17 cellular contexts compared by ENCODE assay signal in the genomic region with DNA sequence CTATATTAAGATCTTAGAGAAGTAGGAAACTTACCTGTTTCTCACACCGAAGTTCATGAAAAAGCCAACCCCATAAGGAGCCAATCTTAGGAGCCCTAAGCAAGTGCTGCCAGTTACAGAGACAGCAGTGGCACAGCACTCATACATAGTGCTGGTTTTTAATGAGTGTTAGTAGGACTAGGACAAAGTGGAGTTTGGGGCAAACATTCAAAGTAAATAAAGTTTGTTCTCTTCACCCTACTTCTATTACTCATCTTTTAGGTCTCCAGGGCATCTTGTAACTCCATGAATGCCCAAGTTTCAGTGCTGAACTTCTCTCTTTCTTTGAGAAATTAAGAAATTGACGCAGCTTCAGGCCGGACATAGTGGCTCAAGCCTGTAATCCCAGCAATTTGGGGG.
"Had no signal": no experiment of that assay in that cellular context is flagged by ENCODE, and none has a peak within 500 bp of the region (broad histone marks: within the 10 kb centered on the region; RNA-seq: fewer than 3 reads in every experiment).

No MANE protein-coding gene starts in this region.

- H3K9me3 Mint-ChIP-seq: activated B cell treated with CpG ODN at 0.5 μM for 24 hours; activated naive CD4-positive, alpha-beta T cell treated with anti-CD3 and anti-CD28 coated beads for 36 hours; activated T-helper 17 cell treated with anti-CD3 and anti-CD28 coated beads, Interleukin-2, amount 50 U/mL, for 72 hours; nephron progenitor cell; stimulated activated naive CD8-positive, alpha-beta T cell treated with anti-CD3 and anti-CD28 coated beads, Interleukin-15, amount 100 ng/mL, for 72 hours had no signal

- H3K4me3 ChIP-seq: colonic mucosa, esophagus muscularis mucosa, heart left ventricle, prostate gland, smooth muscle cell, testis had no signal

- H3K27ac ChIP-seq: colonic mucosa, prostate gland, testis had no signal

- H3K4me3 Mint-ChIP-seq: activated naive CD4-positive, alpha-beta T cell treated with anti-CD3 and anti-CD28 coated beads for 36 hours; activated T-helper 17 cell treated with anti-CD3 and anti-CD28 coated beads, Interleukin-2, amount 50 U/mL, for 72 hours; immature natural killer cell; nephron progenitor cell had no signal

- ATAC-seq: activated T-helper 17 cell treated with anti-CD3 and anti-CD28 coated beads, Interleukin-2, amount 50 U/mL, for 72 hours; heart left ventricle; right cardiac atrium had no signal

- H3K9me3 ChIP-seq: colonic mucosa, esophagus muscularis mucosa, heart left ventricle, prostate gland, testis had no signal

- H3K36me3 Mint-ChIP-seq: immature natural killer cell had no signal

- H3K4me1 Mint-ChIP-seq: nephron progenitor cell had no signal

- H3K36me3 ChIP-seq: colonic mucosa, esophagus muscularis mucosa, heart left ventricle, prostate gland had no signal

- H3K4me1 ChIP-seq: colonic mucosa, prostate gland had no signal

- H3K27ac Mint-ChIP-seq: activated B cell treated with CpG ODN at 0.5 μM for 24 hours; activated T-helper 17 cell treated with anti-CD3 and anti-CD28 coated beads, Interleukin-2, amount 50 U/mL, for 72 hours; nephron progenitor cell had no signal

- H3K27me3 Mint-ChIP-seq: activated B cell treated with CpG ODN at 0.5 μM for 24 hours; stimulated activated naive CD8-positive, alpha-beta T cell treated with anti-CD3 and anti-CD28 coated beads, Interleukin-15, amount 100 ng/mL, for 72 hours had no signal

- DNase-seq: activated B cell treated with CpG ODN at 0.5 μM for 24 hours; activated naive CD4-positive, alpha-beta T cell treated with anti-CD3 and anti-CD28 coated beads for 36 hours; central memory CD4-positive, alpha-beta T cell; colonic mucosa; heart left ventricle; immature natural killer cell; nephron progenitor cell; occipital lobe; right cardiac atrium; stimulated activated naive CD8-positive, alpha-beta T cell treated with anti-CD3 and anti-CD28 coated beads, Interleukin-15, amount 100 ng/mL, for 72 hours; SW 1271; testis had no signal

- H3K27me3 ChIP-seq: colonic mucosa, esophagus muscularis mucosa, heart left ventricle, testis had no signal

- FAIRE-seq: frontal cortex had no signal

- H3K4me2 ChIP-seq: smooth muscle cell had no signal
